Comparison of ENCODE assay signal across 21 cellular contexts in the genomic region with DNA sequence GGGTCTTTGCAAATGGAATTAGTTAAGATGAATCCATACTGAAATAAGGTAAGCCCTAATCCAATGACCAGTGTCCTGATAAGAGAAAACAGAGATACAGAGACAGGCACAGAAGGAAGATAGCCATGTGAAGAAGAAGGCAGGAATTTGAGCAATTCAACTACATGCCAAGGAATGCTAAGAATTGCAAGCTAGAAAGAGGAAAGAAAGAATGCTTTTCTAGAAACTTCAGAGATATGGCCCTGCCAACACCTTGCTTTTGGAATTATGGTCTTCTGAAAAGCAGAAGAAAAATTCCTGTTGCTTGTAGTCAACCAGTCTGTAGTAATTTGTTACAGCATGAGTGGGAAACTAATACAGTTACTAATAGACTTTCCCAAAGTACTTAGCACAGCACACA.
DNase-seq lines count a peak whose midpoint lies in the region; ATAC-seq and TF ChIP-seq lines count a peak whose summit lies in the region.
"Had no signal": no experiment of that assay in that cellular context is flagged by ENCODE, and none has a peak within 500 bp of the region (broad histone marks: within the 10 kb centered on the region; RNA-seq: fewer than 3 reads in every experiment).

No MANE protein-coding gene starts in this region.

- no peak overlapping the region for H3K4me2 ChIP-seq in SK-N-SH
- H3K4me2 ChIP-seq: BLaER1 treated with 17β-estradiol and CSF1 and Interleukin-3, amounts not matched to agents 10 nM and 100 nM; PC-9 had no signal

- no peaks in the 10 kb centered on the region for H3F3A ChIP-seq in SK-N-SH (replicated peaks; ENCODE audit: insufficient read depth)

- CTCF ChIA-PET in SK-N-SH (lab: Yijun Ruan, JAX) = no interaction called here

- H3K9ac ChIP-seq in SK-N-SH = no peak overlapping the region
- H3K9ac ChIP-seq: BLaER1 treated with 17β-estradiol and CSF1 and Interleukin-3, amounts not matched to agents 10 nM and 100 nM had no signal

- no peaks in the 10 kb centered on the region for H3K9me3 ChIP-seq in SK-N-SH
- H3K9me3 ChIP-seq in esophagus squamous epithelium = no peaks in the 10 kb centered on the region

- no peaks in the 10 kb centered on the region for H3K36me3 ChIP-seq in SK-N-SH (replicated peaks in 1 of 2; ENCODE audit: control insufficient read depth in 1 of 2, insufficient read depth in 2 of 2, low read length in 1 of 2)
- H3K36me3 ChIP-seq in esophagus squamous epithelium = no peaks in the 10 kb centered on the region
- H3K36me3 ChIP-seq: BLaER1 treated with 17β-estradiol and CSF1 and Interleukin-3, amounts not matched to agents 10 nM and 100 nM; SJCRH30 had no signal

- TF ChIP-seq RAD21 in SK-N-SH (IDR thresholded peaks at IDR 0.05; ENCODE audit: low read length) = no peak

- no peak for TF ChIP-seq CTCF in SK-N-SH (IDR thresholded peaks at IDR 0.05)
- TF ChIP-seq CTCF in esophagus squamous epithelium (IDR thresholded peaks at IDR 0.05) = no peak

- no peaks in the 10 kb centered on the region for H3K4me1 ChIP-seq in SK-N-SH (ENCODE audit: control insufficient read depth in 1 of 2, insufficient read depth in 2 of 2, low read depth in 1 of 2, low read length in 1 of 2)
- no peaks in the 10 kb centered on the region for H3K4me1 ChIP-seq in esophagus squamous epithelium
- H3K4me1 ChIP-seq: BLaER1 treated with 17β-estradiol and CSF1 and Interleukin-3, amounts not matched to agents 10 nM and 100 nM had no signal

- H3K4me3 ChIP-seq in SK-N-SH (ENCODE audit: low read depth in 2 of 2, low read length in 1 of 2) (no peak overlapping the region), esophagus squamous epithelium (no peak overlapping the region)
- H3K4me3 ChIP-seq: BLaER1 treated with 17β-estradiol and CSF1 and Interleukin-3, amounts not matched to agents 10 nM and 100 nM; PC-9; SJCRH30 had no signal

- no peaks in the 10 kb centered on the region for H3K79me2 ChIP-seq in SK-N-SH (ENCODE audit: insufficient read depth)

- no peak for DNase-seq in SK-N-SH
- peak; percentile 33 for DNase-seq in astrocyte of the hippocampus (ENCODE audit: low read depth, low spot score)
- peak; percentile 71 for DNase-seq in iris pigment epithelial cell (ENCODE audit: low read depth)
- no peak for DNase-seq in AG20443 (ENCODE audit: low spot score)
- DNase-seq in NCI-H526 (lab: John Stamatoyannopoulos, UW) = no peak
- DNase-seq in esophagus squamous epithelium (lab: John Stamatoyannopoulos, UW) = no peak
- no peak for DNase-seq in NCI-H82 (lab: John Stamatoyannopoulos, UW)
- DNase-seq: CD8-positive, alpha-beta memory T cell; DND-41; GF-D8; HFFc6; Kasumi-1; NCI-H1105 treated with DMSO at 0.1 percent for 48 hours; NCI-H1694 treated with DMSO at 0.1 percent for 48 hours; NCI-H446; NCI-H748 treated with DMSO at 0.1 percent for 48 hours; PC-9; SJCRH30 had no signal

- TF ChIP-seq POLR2A in esophagus squamous epithelium (IDR thresholded peaks at IDR 0.05) = no peak

- TF ChIP-seq EP300 in SK-N-SH (IDR thresholded peaks at IDR 0.05; ENCODE audit: borderline replicate concordance in 1 of 2, low read depth in 1 of 2, low read length in 1 of 2) = no peak

- no peak for ATAC-seq in SK-N-SH treated with all-trans-retinoic acid at 6 μM for 48 hours

- intact Hi-C loops in esophagus squamous epithelium (cut with DNase I) = no loop called here

- H3K27ac ChIP-seq in SK-N-SH (ENCODE audit: low read depth in 2 of 2, low read length in 1 of 2) (no peak overlapping the region), esophagus squamous epithelium (no peak overlapping the region)
- H3K27ac ChIP-seq: 22Rv1; BLaER1 treated with 17β-estradiol and CSF1 and Interleukin-3, amounts not matched to agents 10 nM and 100 nM; PC-9; SJCRH30 had no signal

- H3K27me3 ChIP-seq in SK-N-SH (ENCODE audit: insufficient read depth) = no peaks in the 10 kb centered on the region
- H3K27me3 ChIP-seq in esophagus squamous epithelium = no peaks in the 10 kb centered on the region
- H3K27me3 ChIP-seq: BLaER1 treated with 17β-estradiol and CSF1 and Interleukin-3, amounts not matched to agents 10 nM and 100 nM; SJCRH30 had no signal

- H2AFZ ChIP-seq in SK-N-SH (ENCODE audit: low read depth) = no peak overlapping the region
- H2AFZ ChIP-seq: PC-9 had no signal

- H3K9me2 ChIP-seq in SK-N-SH = no peaks in the 10 kb centered on the region

- POLR2A ChIA-PET in SK-N-SH (lab: Yijun Ruan, JAX) = no interaction called here

- H4K20me1 ChIP-seq in SK-N-SH (ENCODE audit: insufficient read depth) = no peaks in the 10 kb centered on the region
- H4K20me1 ChIP-seq: BLaER1 treated with 17β-estradiol and CSF1 and Interleukin-3, amounts not matched to agents 10 nM and 100 nM had no signal

TF ChIP-seq in SK-N-SH treated with all-trans-retinoic acid at 6 μM for 48 hours, 23 proteins besides CTCF, POLR2A, EP300 and RAD21:
- TF ChIP-seq ISL1 (CRISPR knock-in tag; IDR thresholded peaks at IDR 0.05) = peak; percentile 71
- TF ChIP-seq BACH2 (CRISPR knock-in tag; IDR thresholded peaks at IDR 0.05; ENCODE audit: borderline replicate concordance) = no peak

TF ChIP-seq in SK-N-SH, 30 proteins besides CTCF, POLR2A, EP300 and RAD21:
- TF ChIP-seq MAX (IDR thresholded peaks at IDR 0.05; ENCODE audit: low read depth) = no peak
- no peak for TF ChIP-seq CHD2 (IDR thresholded peaks at IDR 0.05; ENCODE audit: low read length, partially characterized antibody)
- TF ChIP-seq TCF12 (IDR thresholded peaks at IDR 0.05) = no peak
- TF ChIP-seq GABPA (IDR thresholded peaks at IDR 0.05; ENCODE audit: low read depth) = no peak
- TF ChIP-seq MEF2A (IDR thresholded peaks at IDR 0.05; ENCODE audit: borderline replicate concordance, low read depth) = no peak
- TF ChIP-seq POLR2AphosphoS5 (IDR thresholded peaks at IDR 0.05; ENCODE audit: low read depth, low read length) = no peak
- TF ChIP-seq SMC3 (IDR thresholded peaks at IDR 0.05; ENCODE audit: low read depth, low read length) = no peak
- TF ChIP-seq RCOR1 (IDR thresholded peaks at IDR 0.05; ENCODE audit: low read length) = no peak
- TF ChIP-seq FOXJ3 (CRISPR knock-in tag; IDR thresholded peaks at IDR 0.05) = no peak
- TF ChIP-seq, protein P1, sequence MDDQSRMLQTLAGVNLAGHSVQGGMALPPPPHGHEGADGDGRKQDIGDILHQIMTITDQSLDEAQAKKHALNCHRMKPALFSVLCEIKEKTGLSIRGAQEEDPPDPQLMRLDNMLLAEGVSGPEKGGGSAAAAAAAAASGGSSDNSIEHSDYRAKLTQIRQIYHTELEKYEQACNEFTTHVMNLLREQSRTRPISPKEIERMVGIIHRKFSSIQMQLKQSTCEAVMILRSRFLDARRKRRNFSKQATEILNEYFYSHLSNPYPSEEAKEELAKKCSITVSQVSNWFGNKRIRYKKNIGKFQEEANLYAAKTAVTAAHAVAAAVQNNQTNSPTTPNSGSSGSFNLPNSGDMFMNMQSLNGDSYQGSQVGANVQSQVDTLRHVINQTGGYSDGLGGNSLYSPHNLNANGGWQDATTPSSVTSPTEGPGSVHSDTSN (IDR thresholded peaks at IDR 0.05) = no peak
TF ChIP-seq in SK-N-SH: peak in this region for 0.

Comparison
In these comparisons a context has a peak if more than half of its experiments do, and no peak if none do; other contexts are left out.
1. DNase-seq: peak in astrocyte of the hippocampus (single experiment) and iris pigment epithelial cell (single experiment); none in SK-N-SH (single experiment), AG20443 (single experiment), NCI-H526 (0 of 2), esophagus squamous epithelium (single experiment) and NCI-H82 (single experiment).